In the genomic region with DNA sequence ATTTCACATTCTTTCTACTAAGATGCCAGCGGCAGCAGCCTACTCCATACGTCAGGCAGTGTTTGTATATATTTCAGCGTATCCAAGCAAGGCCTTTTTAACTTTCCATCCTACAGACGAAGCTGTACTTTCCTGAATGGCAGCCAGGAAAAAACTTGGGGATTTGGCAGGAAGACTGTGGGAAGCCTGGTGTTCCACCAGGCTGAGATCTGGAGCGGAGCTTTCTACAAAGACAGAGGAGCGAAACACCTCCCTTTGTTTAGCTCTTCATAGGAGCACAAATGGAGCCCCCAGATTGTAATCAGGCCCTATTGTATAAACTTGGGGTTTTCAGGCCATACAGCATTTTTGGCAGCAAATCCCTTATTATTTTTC, we compare ENCODE assay signal across 10 cellular contexts.
DNase-seq lines count a peak whose midpoint lies in the region; TF ChIP-seq lines count a peak whose summit lies in the region.
"Had no signal": no experiment of that assay in that cellular context is flagged by ENCODE, and none has a peak within 500 bp of the region (broad histone marks: within the 10 kb centered on the region; RNA-seq: fewer than 3 reads in every experiment).

No MANE protein-coding gene starts in this region.

- TF ChIP-seq CTCF in endothelial cell (IDR thresholded peaks at IDR 0.05; ENCODE audit: unreplicated experiment), result no peak
- peak; percentile 18 to 29 for TF ChIP-seq CTCF in tibial artery (IDR thresholded peaks at IDR 0.05)

- no peaks in the 10 kb centered on the region for H3K9me3 ChIP-seq in tibial artery

- H3K27me3 Mint-ChIP-seq in endothelial cell (ENCODE audit: unreplicated experiment), result peaks cover 2% of the 10 kb centered on the region

- H3K27ac ChIP-seq in mesendoderm (ENCODE audit: low read depth, low read length) (no peak overlapping the region), tibial artery (peak overlapping the region; percentile 85)

- DNase-seq in NCI-H446 treated with DMSO at 0.1 percent for 48 hours (lab: John Stamatoyannopoulos, UW), result peak; percentile 49
- no peak for DNase-seq in endothelial cell (ENCODE audit: low spot score)
- peak; percentile 58 for DNase-seq in mesendoderm
- peak; percentile 33 to 75 for DNase-seq in tibial artery
- DNase-seq in head of caudate nucleus, result no peak
- no peak for DNase-seq in activated T-cell treated with anti-CD3 and anti-CD28 coated beads for 4 hours
- DNase-seq in activated effector memory CD4-positive, alpha-beta T cell treated with anti-CD3 and anti-CD28 coated beads, Interleukin-2, amount 50 U/mL, for 16 hours, result no peak
- DNase-seq in hippocampal formation (lab: John Stamatoyannopoulos, UW), result no peak
- DNase-seq: caudate nucleus; naive thymus-derived CD8-positive, alpha-beta T cell had no signal

- peaks cover under 1% of the 10 kb centered on the region for H3K36me3 Mint-ChIP-seq in endothelial cell (ENCODE audit: low read depth, unreplicated experiment)

- no peaks in the 10 kb centered on the region for H3K79me2 ChIP-seq in mesendoderm (ENCODE audit: control insufficient read depth, insufficient read depth, low read length)

- H2BK15ac ChIP-seq in mesendoderm (replicated peaks; ENCODE audit: low read depth), result peak overlapping the region; percentile 25

- no peak overlapping the region for H3K4me3 Mint-ChIP-seq in endothelial cell (ENCODE audit: unreplicated experiment)
- H3K4me3 Mint-ChIP-seq: naive thymus-derived CD8-positive, alpha-beta T cell had no signal

- no peak overlapping the region for H3K4me2 ChIP-seq in mesendoderm (ENCODE audit: low read length)

- WGBS in mesendoderm (ENCODE audit: extremely low coverage, insufficient coverage, low lambda C conversion rate), result no CpG with 5 or more reads among the region's 6 CpGs

- H3K4ac ChIP-seq in mesendoderm (ENCODE audit: low read depth, low read length), result no peak overlapping the region

- no peak overlapping the region for H4K5ac ChIP-seq in mesendoderm (ENCODE audit: low read length)

- H3K4me1 ChIP-seq in mesendoderm (ENCODE audit: control insufficient read depth, low read depth, low read length), result peaks cover 6% of the 10 kb centered on the region
- H3K4me1 ChIP-seq in tibial artery, result peaks cover 0 to 60% (median 52%) of the 10 kb centered on the region in 4 donors

- H4K8ac ChIP-seq in mesendoderm (ENCODE audit: low read depth, low read length), result no peak overlapping the region

- H3K27me3 ChIP-seq in mesendoderm (ENCODE audit: insufficient read depth, low read length, poor library complexity), result no peaks in the 10 kb centered on the region
- no peaks in the 10 kb centered on the region for H3K27me3 ChIP-seq in tibial artery

- H2AK5ac ChIP-seq in mesendoderm (ENCODE audit: low read length), result no peak overlapping the region

- no peak overlapping the region for H2BK5ac ChIP-seq in mesendoderm (ENCODE audit: low read length)

- no peaks in the 10 kb centered on the region for H3K79me1 ChIP-seq in mesendoderm (ENCODE audit: low read length)

- no peak overlapping the region for H3K56ac ChIP-seq in mesendoderm (ENCODE audit: low read length)

- no peak overlapping the region for H3K9ac ChIP-seq in mesendoderm (ENCODE audit: low read length)

- peak overlapping the region; percentile 70 for H3K18ac ChIP-seq in mesendoderm (ENCODE audit: low read length)

- H3K4me1 Mint-ChIP-seq in endothelial cell (ENCODE audit: unreplicated experiment), result peaks cover 43% of the 10 kb centered on the region
- H3K4me1 Mint-ChIP-seq: naive thymus-derived CD8-positive, alpha-beta T cell had no signal

- peak overlapping the region; percentile 88 for H3K27ac Mint-ChIP-seq in endothelial cell (ENCODE audit: unreplicated experiment)

- peak overlapping the region; percentile 51 for H2BK120ac ChIP-seq in mesendoderm (ENCODE audit: low read depth, low read length)

- H3K36me3 ChIP-seq in mesendoderm (ENCODE audit: control insufficient read depth, insufficient read depth, low read length) (no peaks in the 10 kb centered on the region), tibial artery (no peaks in the 10 kb centered on the region)

- H3K4me3 ChIP-seq in mesendoderm (ENCODE audit: low read length) (no peak overlapping the region), tibial artery (peak overlapping the region; percentile 24 to 30)

- H3K9me3 Mint-ChIP-seq in endothelial cell (ENCODE audit: unreplicated experiment), result no peaks in the 10 kb centered on the region
- H3K9me3 Mint-ChIP-seq: naive thymus-derived CD8-positive, alpha-beta T cell had no signal

- no peak overlapping the region for H3K23ac ChIP-seq in mesendoderm (ENCODE audit: low read length)

- intact Hi-C loops in tibial artery (cut with DNase I; ENCODE audit: low total_unique reads), result no loop called here
- intact Hi-C loops in head of caudate nucleus (cut with DNase I), result no loop called here

Comparison
In these comparisons a context has a peak if more than half of its experiments do, and no peak if none do; other contexts are left out.
1. DNase-seq: peak in NCI-H446 treated with DMSO at 0.1 percent for 48 hours (single experiment), mesendoderm (single experiment) and tibial artery (2 of 2); none in endothelial cell (single experiment), head of caudate nucleus (0 of 42), activated T-cell treated with anti-CD3 and anti-CD28 coated beads for 4 hours (single experiment), activated effector memory CD4-positive, alpha-beta T cell treated with anti-CD3 and anti-CD28 coated beads, Interleukin-2, amount 50 U/mL, for 16 hours (single experiment) and hippocampal formation (0 of 2).